38 cellular contexts compared by ENCODE assay signal in the genomic region with DNA sequence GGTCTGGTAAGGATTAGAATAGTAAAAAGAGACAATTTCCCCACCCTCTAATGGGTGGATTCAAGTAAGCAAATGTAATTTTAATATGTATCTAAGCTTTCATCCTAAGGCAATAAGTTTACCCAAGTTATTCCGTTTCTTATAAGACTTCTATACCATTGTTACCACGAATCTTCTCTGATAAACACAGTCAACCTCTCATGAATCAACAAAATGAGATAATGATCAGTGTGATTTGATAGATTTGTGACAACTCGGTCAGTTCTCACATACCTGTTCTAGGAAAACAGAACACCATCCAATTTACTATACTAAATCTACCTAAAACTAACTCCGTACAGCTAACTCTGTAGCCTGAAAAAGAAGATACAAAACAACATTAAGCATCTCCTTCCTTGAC.
"Had no signal": no experiment of that assay in that cellular context is flagged by ENCODE, and none has a peak within 500 bp of the region (broad histone marks: within the 10 kb centered on the region; RNA-seq: fewer than 3 reads in every experiment).

No MANE protein-coding gene starts in this region.

- H3K36me3 Mint-ChIP-seq: activated naive CD4-positive, alpha-beta T cell treated with anti-CD3 and anti-CD28 coated beads, Interleukin-2, amount 10 ng/mL, durations not matched to agents 7 days and 5 days; activated naive CD4-positive, alpha-beta T cell treated with anti-CD3 and anti-CD28 coated beads, Interleukin-2, amount 50 U/mL, for 24 hours; activated naive CD4-positive, alpha-beta T cell treated with anti-CD3 and anti-CD28 coated beads, Interleukin-2, amount 50 U/mL, for 72 hours; activated naive CD8-positive, alpha-beta T cell; activated naive CD8-positive, alpha-beta T cell treated with anti-CD3 and anti-CD28 coated beads for 36 hours; activated naive CD8-positive, alpha-beta T cell treated with anti-CD3 and anti-CD28 coated beads, Interleukin-2, amount 10 ng/mL, durations not matched to agents 7 days and 5 days; brain had no signal

- H3K4me3 Mint-ChIP-seq: activated naive CD4-positive, alpha-beta T cell treated with anti-CD3 and anti-CD28 coated beads for 36 hours; activated naive CD4-positive, alpha-beta T cell treated with anti-CD3 and anti-CD28 coated beads, Interleukin-2, amount 10 ng/mL, durations not matched to agents 7 days and 5 days; activated naive CD4-positive, alpha-beta T cell treated with anti-CD3 and anti-CD28 coated beads, Interleukin-2, amount 50 U/mL, for 24 hours; activated naive CD8-positive, alpha-beta T cell; activated naive CD8-positive, alpha-beta T cell treated with anti-CD3 and anti-CD28 coated beads for 36 hours; activated naive CD8-positive, alpha-beta T cell treated with anti-CD3 and anti-CD28 coated beads, Interleukin-2, amount 10 ng/mL, durations not matched to agents 7 days and 5 days; activated naive CD8-positive, alpha-beta T cell treated with anti-CD3 and anti-CD28 coated beads, Interleukin-2, amount 50 U/mL, for 24 hours; activated T-cell treated with anti-CD3 and anti-CD28 coated beads, Interleukin-2, amount 50 U/mL, for 24 hours; activated T-cell treated with anti-CD3 and anti-CD28 coated beads, Interleukin-2, amount 50 U/mL, for 4 hours; activated T-cell treated with anti-CD3 and anti-CD28 coated beads, Interleukin-2, amount 50 U/mL, for 72 hours; activated T-helper 1 cell treated with anti-CD3 and anti-CD28 coated beads, Interleukin-12 subunit alpha, Interleukin-12 subunit beta, Interleukin-2, Interleukin-4 antibody, amounts not matched to agents 30 ng/mL and 10 ng/mL and 1 ng/mL, durations not matched to agents 14 hours and 24 hours and 36 hours; activated T-helper 17 cell treated with anti-CD3 and anti-CD28 coated beads, Interleukin-2, amount 50 U/mL, for 72 hours; brain; central memory CD8-positive, alpha-beta T cell had no signal

- H3K36me3 ChIP-seq: adrenal gland, ascending aorta, brain microvascular endothelial cell, breast epithelium, cardiac muscle cell had no signal

- H3K27me3 ChIP-seq: adrenal gland, ascending aorta, body of pancreas, brain microvascular endothelial cell, breast epithelium had no signal

- H3K27ac ChIP-seq: adrenal gland, ascending aorta, body of pancreas, brain microvascular endothelial cell, breast epithelium, cardiac muscle cell had no signal

- H3K9me3 ChIP-seq: adrenal gland, ascending aorta, body of pancreas, breast epithelium had no signal

- H3K27ac Mint-ChIP-seq: activated naive CD4-positive, alpha-beta T cell treated with anti-CD3 and anti-CD28 coated beads for 36 hours; activated naive CD4-positive, alpha-beta T cell treated with anti-CD3 and anti-CD28 coated beads, Interleukin-2, amount 10 ng/mL, durations not matched to agents 7 days and 5 days; activated naive CD4-positive, alpha-beta T cell treated with anti-CD3 and anti-CD28 coated beads, Interleukin-2, amount 50 U/mL, for 24 hours; activated naive CD4-positive, alpha-beta T cell treated with anti-CD3 and anti-CD28 coated beads, Interleukin-2, amount 50 U/mL, for 72 hours; activated naive CD8-positive, alpha-beta T cell; activated naive CD8-positive, alpha-beta T cell treated with anti-CD3 and anti-CD28 coated beads for 36 hours; activated naive CD8-positive, alpha-beta T cell treated with anti-CD3 and anti-CD28 coated beads, Interleukin-2, amount 10 ng/mL, durations not matched to agents 7 days and 5 days; activated naive CD8-positive, alpha-beta T cell treated with anti-CD3 and anti-CD28 coated beads, Interleukin-2, amount 50 U/mL, for 24 hours; activated T-cell treated with anti-CD3 and anti-CD28 coated beads, Interleukin-2, amount 50 U/mL, for 24 hours; activated T-cell treated with anti-CD3 and anti-CD28 coated beads, Interleukin-2, amount 50 U/mL, for 72 hours; activated T-helper 1 cell treated with anti-CD3 and anti-CD28 coated beads, Interleukin-12 subunit alpha, Interleukin-12 subunit beta, Interleukin-2, Interleukin-4 antibody, amounts not matched to agents 30 ng/mL and 10 ng/mL and 1 ng/mL, durations not matched to agents 14 hours and 24 hours and 36 hours; activated T-helper 17 cell treated with anti-CD3 and anti-CD28 coated beads, Interleukin-2, amount 50 U/mL, for 72 hours; activated T-helper 2 cell treated with anti-CD3 and anti-CD28 coated beads, Interferon-gamma antibody, Interleukin-2, Interleukin-4, amounts not matched to agents 10 μg/mL and 5 μg/mL and 100 μg/mL, durations not matched to agents 14 hours and 24 hours and 36 hours; brain had no signal

- H3K9me3 Mint-ChIP-seq: activated naive CD4-positive, alpha-beta T cell treated with anti-CD3 and anti-CD28 coated beads for 36 hours; activated naive CD4-positive, alpha-beta T cell treated with anti-CD3 and anti-CD28 coated beads, Interleukin-2, amount 10 ng/mL, durations not matched to agents 7 days and 5 days; activated naive CD4-positive, alpha-beta T cell treated with anti-CD3 and anti-CD28 coated beads, Interleukin-2, amount 50 U/mL, for 24 hours; activated naive CD8-positive, alpha-beta T cell treated with anti-CD3 and anti-CD28 coated beads for 36 hours; activated naive CD8-positive, alpha-beta T cell treated with anti-CD3 and anti-CD28 coated beads, Interleukin-2, amount 10 ng/mL, durations not matched to agents 7 days and 5 days; activated naive CD8-positive, alpha-beta T cell treated with anti-CD3 and anti-CD28 coated beads, Interleukin-2, amount 50 U/mL, for 24 hours; activated T-cell treated with anti-CD3 and anti-CD28 coated beads, Interleukin-2, amount 50 U/mL, for 24 hours; activated T-cell treated with anti-CD3 and anti-CD28 coated beads, Interleukin-2, amount 50 U/mL, for 4 hours; activated T-cell treated with anti-CD3 and anti-CD28 coated beads, Interleukin-2, amount 50 U/mL, for 72 hours; activated T-helper 1 cell treated with anti-CD3 and anti-CD28 coated beads, Interleukin-12 subunit alpha, Interleukin-12 subunit beta, Interleukin-2, Interleukin-4 antibody, amounts not matched to agents 30 ng/mL and 10 ng/mL and 1 ng/mL, durations not matched to agents 14 hours and 24 hours and 36 hours; activated T-helper 17 cell treated with anti-CD3 and anti-CD28 coated beads, Interleukin-2, amount 50 U/mL, for 72 hours; activated T-helper 2 cell treated with anti-CD3 and anti-CD28 coated beads, Interferon-gamma antibody, Interleukin-2, Interleukin-4, amounts not matched to agents 10 μg/mL and 5 μg/mL and 100 μg/mL, durations not matched to agents 14 hours and 24 hours and 36 hours; brain; central memory CD8-positive, alpha-beta T cell had no signal

- H3K27me3 Mint-ChIP-seq: activated naive CD4-positive, alpha-beta T cell treated with anti-CD3 and anti-CD28 coated beads, Interleukin-2, amount 10 ng/mL, durations not matched to agents 7 days and 5 days; activated naive CD8-positive, alpha-beta T cell treated with anti-CD3 and anti-CD28 coated beads for 36 hours had no signal

- H3K4me1 Mint-ChIP-seq: activated naive CD4-positive, alpha-beta T cell treated with anti-CD3 and anti-CD28 coated beads, Interleukin-2, amount 10 ng/mL, durations not matched to agents 7 days and 5 days; activated naive CD4-positive, alpha-beta T cell treated with anti-CD3 and anti-CD28 coated beads, Interleukin-2, amount 50 U/mL, for 24 hours; activated naive CD8-positive, alpha-beta T cell treated with anti-CD3 and anti-CD28 coated beads for 36 hours; activated naive CD8-positive, alpha-beta T cell treated with anti-CD3 and anti-CD28 coated beads, Interleukin-2, amount 10 ng/mL, durations not matched to agents 7 days and 5 days; activated naive CD8-positive, alpha-beta T cell treated with anti-CD3 and anti-CD28 coated beads, Interleukin-2, amount 50 U/mL, for 24 hours; activated T-helper 17 cell treated with anti-CD3 and anti-CD28 coated beads, Interleukin-2, amount 50 U/mL, for 72 hours; brain; central memory CD8-positive, alpha-beta T cell had no signal

- DNase-seq: activated effector memory CD4-positive, alpha-beta T cell treated with anti-CD3 and anti-CD28 coated beads, Interleukin-2, amount 50 U/mL, for 16 hours; activated effector memory CD4-positive, alpha-beta T cell treated with Interleukin-2 at 50 U/mL for 16 hours; activated gamma-delta T cell; activated gamma-delta T cell treated with Interleukin-2 at 50 U/mL for 16 hours; activated naive CD4-positive, alpha-beta T cell; activated naive CD4-positive, alpha-beta T cell treated with anti-CD3 and anti-CD28 coated beads for 36 hours; activated naive CD4-positive, alpha-beta T cell treated with anti-CD3 and anti-CD28 coated beads, Interleukin-2, amount 10 ng/mL, durations not matched to agents 7 days and 5 days; activated naive CD4-positive, alpha-beta T cell treated with anti-CD3 and anti-CD28 coated beads, Interleukin-2, amount 50 U/mL, for 16 hours; activated naive CD4-positive, alpha-beta T cell treated with Interleukin-2 at 50 U/mL for 16 hours; activated naive CD8-positive, alpha-beta T cell treated with anti-CD3 and anti-CD28 coated beads for 36 hours; activated naive CD8-positive, alpha-beta T cell treated with anti-CD3 and anti-CD28 coated beads, Interleukin-2, amount 10 ng/mL, durations not matched to agents 7 days and 5 days; activated naive CD8-positive, alpha-beta T cell treated with anti-CD3 and anti-CD28 coated beads, Interleukin-2, amount 50 U/mL, for 24 hours; activated T-cell treated with anti-CD3 and anti-CD28 coated beads, Interleukin-2, amount 50 U/mL, for 1 hour; activated T-cell treated with anti-CD3 and anti-CD28 coated beads, Interleukin-2, amount 50 U/mL, for 24 hours; activated T-cell treated with anti-CD3 and anti-CD28 coated beads, Interleukin-2, amount 50 U/mL, for 4 hours; activated T-cell treated with anti-CD3 and anti-CD28 coated beads, Interleukin-2, amount 50 U/mL, for 48 hours; activated T-cell treated with anti-CD3 and anti-CD28 coated beads, Interleukin-2, amount 50 U/mL, for 72 hours; adrenal gland; amniotic stem cell; amygdala; anterior cingulate cortex; aorta; body of pancreas; brain microvascular endothelial cell; caudate nucleus; central memory CD4-positive, alpha-beta T cell; cerebellar nuclear complex had no signal

- H3K4me3 ChIP-seq: adrenal gland, ascending aorta, body of pancreas, breast epithelium, cardiac muscle cell had no signal

- H3K4me1 ChIP-seq: adrenal gland, ascending aorta, body of pancreas, breast epithelium had no signal
